ENCODE assay signal across 1 cellular context in the genomic region with DNA sequence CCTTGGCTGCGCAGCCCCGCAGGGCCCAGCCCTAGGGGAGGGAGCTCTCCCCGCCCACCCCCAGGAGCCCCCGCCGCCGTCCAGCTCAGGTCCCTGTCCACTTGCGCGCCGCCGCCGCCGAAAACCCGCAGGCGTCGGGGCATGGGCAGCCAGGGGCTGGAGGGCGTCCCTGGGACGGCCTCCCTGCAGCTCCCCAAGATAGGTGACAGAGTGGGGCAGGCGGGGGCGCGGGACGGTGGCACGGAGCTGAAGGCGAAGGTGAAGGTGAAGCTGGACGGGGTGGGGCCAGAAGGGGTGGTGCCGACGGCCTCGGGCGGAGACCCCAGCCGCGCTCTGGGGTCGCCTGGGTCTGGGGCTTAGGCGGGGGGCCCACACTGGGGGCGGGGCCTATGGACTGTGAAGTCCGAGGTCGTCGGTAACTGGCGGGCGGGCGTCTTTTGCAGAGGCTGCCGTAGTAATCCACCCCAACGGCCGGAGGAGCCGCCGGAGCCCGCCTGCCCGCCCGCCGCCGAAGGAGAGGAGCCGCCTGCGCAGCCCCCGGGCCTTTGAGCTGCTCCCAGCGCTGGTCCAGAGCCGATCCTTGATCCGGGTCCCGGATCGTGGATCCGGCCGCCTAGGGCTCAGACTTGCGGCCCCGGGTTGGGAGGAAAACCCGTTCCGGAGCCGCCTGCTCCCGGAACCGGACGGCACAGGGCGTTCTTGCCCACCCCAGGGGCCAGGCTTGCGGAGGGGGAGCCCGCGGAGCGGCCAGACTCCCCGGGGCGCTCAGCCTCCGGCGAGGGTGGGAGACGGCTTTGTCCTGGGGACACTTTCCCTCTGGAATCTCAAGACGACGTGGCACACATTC.
A peak's percentile ranks its signal among the peaks of the same experiment; 100 is the strongest.
TF ChIP-seq lines count a peak whose summit lies in the region.

No MANE protein-coding gene starts in this region.

TF ChIP-seq in HEK293, 187 proteins besides CTCF, POLR2A, EP300 and RAD21 (continued from another document and continues in another):
- TF ChIP-seq, protein P1, sequence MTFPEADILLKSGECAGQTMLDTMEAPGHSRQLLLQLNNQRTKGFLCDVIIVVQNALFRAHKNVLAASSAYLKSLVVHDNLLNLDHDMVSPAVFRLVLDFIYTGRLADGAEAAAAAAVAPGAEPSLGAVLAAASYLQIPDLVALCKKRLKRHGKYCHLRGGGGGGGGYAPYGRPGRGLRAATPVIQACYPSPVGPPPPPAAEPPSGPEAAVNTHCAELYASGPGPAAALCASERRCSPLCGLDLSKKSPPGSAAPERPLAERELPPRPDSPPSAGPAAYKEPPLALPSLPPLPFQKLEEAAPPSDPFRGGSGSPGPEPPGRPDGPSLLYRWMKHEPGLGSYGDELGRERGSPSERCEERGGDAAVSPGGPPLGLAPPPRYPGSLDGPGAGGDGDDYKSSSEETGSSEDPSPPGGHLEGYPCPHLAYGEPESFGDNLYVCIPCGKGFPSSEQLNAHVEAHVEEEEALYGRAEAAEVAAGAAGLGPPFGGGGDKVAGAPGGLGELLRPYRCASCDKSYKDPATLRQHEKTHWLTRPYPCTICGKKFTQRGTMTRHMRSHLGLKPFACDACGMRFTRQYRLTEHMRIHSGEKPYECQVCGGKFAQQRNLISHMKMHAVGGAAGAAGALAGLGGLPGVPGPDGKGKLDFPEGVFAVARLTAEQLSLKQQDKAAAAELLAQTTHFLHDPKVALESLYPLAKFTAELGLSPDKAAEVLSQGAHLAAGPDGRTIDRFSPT (tag by site-specific recombination; IDR thresholded peaks at IDR 0.05): peak; percentile 57; the same call in 1 of the 2 replicates
- TF ChIP-seq IKZF3 (tag by site-specific recombination; IDR thresholded peaks at IDR 0.05) (peak; percentile 69), ZNF169 (tag by site-specific recombination; IDR thresholded peaks at IDR 0.05) (no peak), GLI4 (tag by site-specific recombination; IDR thresholded peaks at IDR 0.05) (no peak), ZNF324 (tag by site-specific recombination; IDR thresholded peaks at IDR 0.05) (no peak), ZNF335 (tag by site-specific recombination; conservative IDR thresholded peaks at IDR 0.05) (no peak), ZNF623 (tag by site-specific recombination; IDR thresholded peaks at IDR 0.05) (peak; percentile 38; the same call in 1 of the 2 replicates), ZNF555 (tag by site-specific recombination; conservative IDR thresholded peaks at IDR 0.05) (no peak), ZNF660 (tag by site-specific recombination; IDR thresholded peaks at IDR 0.05) (no peak), OVOL3 (tag by site-specific recombination; IDR thresholded peaks at IDR 0.05) (no peak), ZSCAN16 (tag by site-specific recombination; IDR thresholded peaks at IDR 0.05) (no peak), ZNF248 (tag by site-specific recombination; IDR thresholded peaks at IDR 0.05) (no peak), ZNF266 (tag by site-specific recombination; IDR thresholded peaks at IDR 0.05; ENCODE audit: low read depth) (no peak), ZNF155 (tag by site-specific recombination; IDR thresholded peaks at IDR 0.05) (no peak), ZNF157 (tag by site-specific recombination; IDR thresholded peaks at IDR 0.05) (no peak), KLF1 (tag by site-specific recombination; IDR thresholded peaks at IDR 0.05) (no peak), SALL2 (tag by site-specific recombination; IDR thresholded peaks at IDR 0.05; ENCODE audit: borderline replicate concordance) (no peak), TRIM28 (IDR thresholded peaks at IDR 0.05; ENCODE audit: borderline replicate concordance, low read length) (no peak), ZNF837 (tag by site-specific recombination; IDR thresholded peaks at IDR 0.05) (no peak), ZNF302 (tag by site-specific recombination; IDR thresholded peaks at IDR 0.05; ENCODE audit: low read depth) (no peak), BCL11A (tag by site-specific recombination; IDR thresholded peaks at IDR 0.05; ENCODE audit: low read depth) (no peak), KLF9 (tag by site-specific recombination; IDR thresholded peaks at IDR 0.05; ENCODE audit: low read depth) (0 out of 2 replicates have a peak, but pooled peaks have one; percentile 9), KLF16 (tag by site-specific recombination; IDR thresholded peaks at IDR 0.05) (no peak), ZNF76 (tag by site-specific recombination; IDR thresholded peaks at IDR 0.05; ENCODE audit: borderline replicate concordance, low read depth) (0 out of 2 replicates have a peak, but pooled peaks have one; percentile 20), MEIS1 (CRISPR knock-in tag; IDR thresholded peaks at IDR 0.05; ENCODE audit: borderline replicate concordance) (no peak), ZNF658 (tag by site-specific recombination; IDR thresholded peaks at IDR 0.05) (no peak), ZNF311 (tag by site-specific recombination; IDR thresholded peaks at IDR 0.05; ENCODE audit: borderline replicate concordance) (no peak), ZNF112 (tag by site-specific recombination; IDR thresholded peaks at IDR 0.05) (no peak), EGR2 (tag by site-specific recombination; IDR thresholded peaks at IDR 0.05; ENCODE audit: low read depth) (no peak), ZNF791 (tag by site-specific recombination; IDR thresholded peaks at IDR 0.05) (no peak), OSR2 (tag by site-specific recombination; IDR thresholded peaks at IDR 0.05) (no peak), ZNF629 (tag by site-specific recombination; IDR thresholded peaks at IDR 0.05) (0 out of 2 replicates have a peak, but pooled peaks have one; percentile 28)
- TF ChIP-seq, protein P2, sequence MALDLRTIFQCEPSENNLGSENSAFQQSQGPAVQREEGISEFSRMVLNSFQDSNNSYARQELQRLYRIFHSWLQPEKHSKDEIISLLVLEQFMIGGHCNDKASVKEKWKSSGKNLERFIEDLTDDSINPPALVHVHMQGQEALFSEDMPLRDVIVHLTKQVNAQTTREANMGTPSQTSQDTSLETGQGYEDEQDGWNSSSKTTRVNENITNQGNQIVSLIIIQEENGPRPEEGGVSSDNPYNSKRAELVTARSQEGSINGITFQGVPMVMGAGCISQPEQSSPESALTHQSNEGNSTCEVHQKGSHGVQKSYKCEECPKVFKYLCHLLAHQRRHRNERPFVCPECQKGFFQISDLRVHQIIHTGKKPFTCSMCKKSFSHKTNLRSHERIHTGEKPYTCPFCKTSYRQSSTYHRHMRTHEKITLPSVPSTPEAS (tag by site-specific recombination; IDR thresholded peaks at IDR 0.05): no peak
- TF ChIP-seq, protein P3, sequence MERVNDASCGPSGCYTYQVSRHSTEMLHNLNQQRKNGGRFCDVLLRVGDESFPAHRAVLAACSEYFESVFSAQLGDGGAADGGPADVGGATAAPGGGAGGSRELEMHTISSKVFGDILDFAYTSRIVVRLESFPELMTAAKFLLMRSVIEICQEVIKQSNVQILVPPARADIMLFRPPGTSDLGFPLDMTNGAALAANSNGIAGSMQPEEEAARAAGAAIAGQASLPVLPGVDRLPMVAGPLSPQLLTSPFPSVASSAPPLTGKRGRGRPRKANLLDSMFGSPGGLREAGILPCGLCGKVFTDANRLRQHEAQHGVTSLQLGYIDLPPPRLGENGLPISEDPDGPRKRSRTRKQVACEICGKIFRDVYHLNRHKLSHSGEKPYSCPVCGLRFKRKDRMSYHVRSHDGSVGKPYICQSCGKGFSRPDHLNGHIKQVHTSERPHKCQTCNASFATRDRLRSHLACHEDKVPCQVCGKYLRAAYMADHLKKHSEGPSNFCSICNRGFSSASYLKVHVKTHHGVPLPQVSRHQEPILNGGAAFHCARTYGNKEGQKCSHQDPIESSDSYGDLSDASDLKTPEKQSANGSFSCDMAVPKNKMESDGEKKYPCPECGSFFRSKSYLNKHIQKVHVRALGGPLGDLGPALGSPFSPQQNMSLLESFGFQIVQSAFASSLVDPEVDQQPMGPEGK (tag by site-specific recombination; IDR thresholded peaks at IDR 0.05): peak; percentile 60; the same call in 1 of the 2 replicates
- TF ChIP-seq, protein P4, sequence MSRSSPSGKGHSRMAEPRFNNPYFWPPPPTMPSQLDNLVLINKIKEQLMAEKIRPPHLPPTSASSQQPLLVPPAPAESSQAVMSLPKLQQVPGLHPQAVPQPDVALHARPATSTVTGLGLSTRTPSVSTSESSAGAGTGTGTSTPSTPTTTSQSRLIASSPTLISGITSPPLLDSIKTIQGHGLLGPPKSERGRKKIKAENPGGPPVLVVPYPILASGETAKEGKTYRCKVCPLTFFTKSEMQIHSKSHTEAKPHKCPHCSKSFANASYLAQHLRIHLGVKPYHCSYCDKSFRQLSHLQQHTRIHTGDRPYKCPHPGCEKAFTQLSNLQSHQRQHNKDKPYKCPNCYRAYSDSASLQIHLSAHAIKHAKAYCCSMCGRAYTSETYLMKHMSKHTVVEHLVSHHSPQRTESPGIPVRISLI (tag by site-specific recombination; IDR thresholded peaks at IDR 0.05): no peak
- TF ChIP-seq, protein P5, sequence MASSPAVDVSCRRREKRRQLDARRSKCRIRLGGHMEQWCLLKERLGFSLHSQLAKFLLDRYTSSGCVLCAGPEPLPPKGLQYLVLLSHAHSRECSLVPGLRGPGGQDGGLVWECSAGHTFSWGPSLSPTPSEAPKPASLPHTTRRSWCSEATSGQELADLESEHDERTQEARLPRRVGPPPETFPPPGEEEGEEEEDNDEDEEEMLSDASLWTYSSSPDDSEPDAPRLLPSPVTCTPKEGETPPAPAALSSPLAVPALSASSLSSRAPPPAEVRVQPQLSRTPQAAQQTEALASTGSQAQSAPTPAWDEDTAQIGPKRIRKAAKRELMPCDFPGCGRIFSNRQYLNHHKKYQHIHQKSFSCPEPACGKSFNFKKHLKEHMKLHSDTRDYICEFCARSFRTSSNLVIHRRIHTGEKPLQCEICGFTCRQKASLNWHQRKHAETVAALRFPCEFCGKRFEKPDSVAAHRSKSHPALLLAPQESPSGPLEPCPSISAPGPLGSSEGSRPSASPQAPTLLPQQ (tag by site-specific recombination; IDR thresholded peaks at IDR 0.05): 0 out of 2 replicates have a peak, but pooled peaks have one; percentile 19
- TF ChIP-seq, protein P6, sequence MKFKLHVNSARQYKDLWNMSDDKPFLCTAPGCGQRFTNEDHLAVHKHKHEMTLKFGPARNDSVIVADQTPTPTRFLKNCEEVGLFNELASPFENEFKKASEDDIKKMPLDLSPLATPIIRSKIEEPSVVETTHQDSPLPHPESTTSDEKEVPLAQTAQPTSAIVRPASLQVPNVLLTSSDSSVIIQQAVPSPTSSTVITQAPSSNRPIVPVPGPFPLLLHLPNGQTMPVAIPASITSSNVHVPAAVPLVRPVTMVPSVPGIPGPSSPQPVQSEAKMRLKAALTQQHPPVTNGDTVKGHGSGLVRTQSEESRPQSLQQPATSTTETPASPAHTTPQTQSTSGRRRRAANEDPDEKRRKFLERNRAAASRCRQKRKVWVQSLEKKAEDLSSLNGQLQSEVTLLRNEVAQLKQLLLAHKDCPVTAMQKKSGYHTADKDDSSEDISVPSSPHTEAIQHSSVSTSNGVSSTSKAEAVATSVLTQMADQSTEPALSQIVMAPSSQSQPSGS (tag by site-specific recombination; IDR thresholded peaks at IDR 0.05; ENCODE audit: low read depth): no peak
- TF ChIP-seq, protein P7, sequence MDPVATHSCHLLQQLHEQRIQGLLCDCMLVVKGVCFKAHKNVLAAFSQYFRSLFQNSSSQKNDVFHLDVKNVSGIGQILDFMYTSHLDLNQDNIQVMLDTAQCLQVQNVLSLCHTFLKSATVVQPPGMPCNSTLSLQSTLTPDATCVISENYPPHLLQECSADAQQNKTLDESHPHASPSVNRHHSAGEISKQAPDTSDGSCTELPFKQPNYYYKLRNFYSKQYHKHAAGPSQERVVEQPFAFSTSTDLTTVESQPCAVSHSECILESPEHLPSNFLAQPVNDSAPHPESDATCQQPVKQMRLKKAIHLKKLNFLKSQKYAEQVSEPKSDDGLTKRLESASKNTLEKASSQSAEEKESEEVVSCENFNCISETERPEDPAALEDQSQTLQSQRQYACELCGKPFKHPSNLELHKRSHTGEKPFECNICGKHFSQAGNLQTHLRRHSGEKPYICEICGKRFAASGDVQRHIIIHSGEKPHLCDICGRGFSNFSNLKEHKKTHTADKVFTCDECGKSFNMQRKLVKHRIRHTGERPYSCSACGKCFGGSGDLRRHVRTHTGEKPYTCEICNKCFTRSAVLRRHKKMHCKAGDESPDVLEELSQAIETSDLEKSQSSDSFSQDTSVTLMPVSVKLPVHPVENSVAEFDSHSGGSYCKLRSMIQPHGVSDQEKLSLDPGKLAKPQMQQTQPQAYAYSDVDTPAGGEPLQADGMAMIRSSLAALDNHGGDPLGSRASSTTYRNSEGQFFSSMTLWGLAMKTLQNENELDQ (tag by site-specific recombination; IDR thresholded peaks at IDR 0.05; ENCODE audit: low read depth): no peak
- TF ChIP-seq, protein P8, sequence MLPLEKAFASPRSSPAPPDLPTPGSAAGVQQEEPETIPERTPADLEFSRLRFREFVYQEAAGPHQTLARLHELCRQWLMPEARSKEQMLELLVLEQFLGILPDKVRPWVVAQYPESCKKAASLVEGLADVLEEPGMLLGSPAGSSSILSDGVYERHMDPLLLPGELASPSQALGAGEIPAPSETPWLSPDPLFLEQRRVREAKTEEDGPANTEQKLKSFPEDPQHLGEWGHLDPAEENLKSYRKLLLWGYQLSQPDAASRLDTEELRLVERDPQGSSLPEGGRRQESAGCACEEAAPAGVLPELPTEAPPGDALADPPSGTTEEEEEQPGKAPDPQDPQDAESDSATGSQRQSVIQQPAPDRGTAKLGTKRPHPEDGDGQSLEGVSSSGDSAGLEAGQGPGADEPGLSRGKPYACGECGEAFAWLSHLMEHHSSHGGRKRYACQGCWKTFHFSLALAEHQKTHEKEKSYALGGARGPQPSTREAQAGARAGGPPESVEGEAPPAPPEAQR (tag by site-specific recombination; IDR thresholded peaks at IDR 0.05): no peak
- TF ChIP-seq, protein P9, sequence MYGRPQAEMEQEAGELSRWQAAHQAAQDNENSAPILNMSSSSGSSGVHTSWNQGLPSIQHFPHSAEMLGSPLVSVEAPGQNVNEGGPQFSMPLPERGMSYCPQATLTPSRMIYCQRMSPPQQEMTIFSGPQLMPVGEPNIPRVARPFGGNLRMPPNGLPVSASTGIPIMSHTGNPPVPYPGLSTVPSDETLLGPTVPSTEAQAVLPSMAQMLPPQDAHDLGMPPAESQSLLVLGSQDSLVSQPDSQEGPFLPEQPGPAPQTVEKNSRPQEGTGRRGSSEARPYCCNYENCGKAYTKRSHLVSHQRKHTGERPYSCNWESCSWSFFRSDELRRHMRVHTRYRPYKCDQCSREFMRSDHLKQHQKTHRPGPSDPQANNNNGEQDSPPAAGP (tag by site-specific recombination; IDR thresholded peaks at IDR 0.05): peak; percentile 55; the same call in 1 of the 2 replicates
- TF ChIP-seq, protein P10, sequence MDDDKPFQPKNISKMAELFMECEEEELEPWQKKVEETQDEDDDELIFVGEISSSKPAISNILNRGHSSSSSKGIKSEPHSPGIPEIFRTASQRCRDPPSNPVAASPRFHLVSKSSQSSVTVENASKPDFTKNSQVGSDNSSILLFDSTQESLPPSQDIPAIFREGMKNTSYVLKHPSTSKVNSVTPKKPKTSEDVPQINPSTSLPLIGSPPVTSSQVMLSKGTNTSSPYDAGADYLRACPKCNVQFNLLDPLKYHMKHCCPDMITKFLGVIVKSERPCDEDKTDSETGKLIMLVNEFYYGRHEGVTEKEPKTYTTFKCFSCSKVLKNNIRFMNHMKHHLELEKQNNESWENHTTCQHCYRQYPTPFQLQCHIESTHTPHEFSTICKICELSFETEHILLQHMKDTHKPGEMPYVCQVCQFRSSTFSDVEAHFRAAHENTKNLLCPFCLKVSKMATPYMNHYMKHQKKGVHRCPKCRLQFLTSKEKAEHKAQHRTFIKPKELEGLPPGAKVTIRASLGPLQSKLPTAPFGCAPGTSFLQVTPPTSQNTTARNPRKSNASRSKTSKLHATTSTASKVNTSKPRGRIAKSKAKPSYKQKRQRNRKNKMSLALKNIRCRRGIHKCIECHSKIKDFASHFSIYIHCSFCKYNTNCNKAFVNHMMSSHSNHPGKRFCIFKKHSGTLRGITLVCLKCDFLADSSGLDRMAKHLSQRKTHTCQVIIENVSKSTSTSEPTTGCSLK (tag by site-specific recombination; IDR thresholded peaks at IDR 0.05): no peak
